Comparison of ENCODE assay signal across 8 cellular contexts in the genomic region with DNA sequence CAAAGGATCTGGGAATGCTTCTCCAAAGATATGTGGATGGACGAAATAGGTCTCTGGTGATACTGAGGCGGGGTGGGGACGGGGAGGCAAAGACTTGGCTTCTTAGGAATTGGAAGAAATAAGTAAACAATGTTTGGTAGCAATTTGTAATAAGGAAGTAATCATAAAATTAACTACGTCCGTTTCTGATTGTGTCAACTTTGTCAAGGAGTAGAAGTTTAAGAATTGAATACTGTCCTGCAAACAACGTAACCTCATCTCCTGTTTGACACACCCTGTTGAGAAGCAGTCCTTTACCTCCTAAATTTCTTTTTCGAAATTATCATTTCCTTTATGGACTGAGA.
DNase-seq lines count a peak whose midpoint lies in the region; ATAC-seq, FAIRE-seq and TF ChIP-seq lines count a peak whose summit lies in the region.

No MANE protein-coding gene starts in this region.

- H3K4me1 ChIP-seq in DOHH2 (ENCODE audit: control insufficient read depth, low read length) = peaks cover 31% of the 10 kb centered on the region
- no peaks in the 10 kb centered on the region for H3K4me1 ChIP-seq in parathyroid adenoma

- no peaks in the 10 kb centered on the region for H3K9me2 ChIP-seq in DOHH2 (replicated peaks; ENCODE audit: control insufficient read depth, low read length)

- peak overlapping the region; percentile 77 for H3K4me3 ChIP-seq in DOHH2 (ENCODE audit: low read length)
- H3K4me3 ChIP-seq in parathyroid adenoma (ENCODE audit: low read depth, low read length) = peak overlapping the region; percentile 75

- TF ChIP-seq CTCF in DOHH2 (IDR thresholded peaks at IDR 0.05; ENCODE audit: low read depth, low read length, poor library complexity, severe bottlenecking) (no peak), parathyroid adenoma (IDR thresholded peaks at IDR 0.05) (no peak)

- H4K20me1 ChIP-seq in DOHH2 (ENCODE audit: control insufficient read depth, insufficient read depth, low read depth, low read length) = peaks cover 7% of the 10 kb centered on the region; the same call in 1 of the 2 replicates

- peak overlapping the region; percentile 79 for H2AFZ ChIP-seq in parathyroid adenoma

- H3K4me2 ChIP-seq in DOHH2 (ENCODE audit: low read length) (peak overlapping the region; percentile 80), parathyroid adenoma (ENCODE audit: low read length) (peak overlapping the region; percentile 88)

- no peak for FAIRE-seq in RCC 7860 (lab: Jason Lieb, UNC)

- H3F3A ChIP-seq in DOHH2 (ENCODE audit: control insufficient read depth, insufficient read depth) = no peaks in the 10 kb centered on the region

- peaks cover 46% of the 10 kb centered on the region for H3K79me2 ChIP-seq in DOHH2 (ENCODE audit: control insufficient read depth, low read length)
- peaks cover 2% of the 10 kb centered on the region for H3K79me2 ChIP-seq in parathyroid adenoma

- TF ChIP-seq POLR2A in erythroblast (IDR thresholded peaks at IDR 0.05; ENCODE audit: low read length) = no peak

- H3K27ac ChIP-seq in DOHH2 (ENCODE audit: low read depth, low read length) = peak overlapping the region; percentile 62
- H3K27ac ChIP-seq in parathyroid adenoma = peak overlapping the region; percentile 86

- H3K36me3 ChIP-seq in DOHH2 (ENCODE audit: control insufficient read depth, low read length) (peaks cover 41% of the 10 kb centered on the region), parathyroid adenoma (ENCODE audit: control insufficient read depth, insufficient read depth, low read length) (no peaks in the 10 kb centered on the region)

- H3K9ac ChIP-seq in parathyroid adenoma = no peak overlapping the region

- DNase-seq in RCC 7860 (ENCODE audit: low spot score) (peak; percentile 11), erythroblast (lab: John Stamatoyannopoulos, UW) (peak; percentile 47 to 77)
- DNase-seq in stimulated activated naive CD4-positive, alpha-beta T cell (lab: John Stamatoyannopoulos, UW) = no peak

- no peak for ATAC-seq in GM19397 (IDR thresholded peaks at IDR 0.05; ENCODE audit: unreplicated experiment)
- ATAC-seq in HG03196 (IDR thresholded peaks at IDR 0.05; ENCODE audit: unreplicated experiment) = no peak
- no peak for ATAC-seq in GM18907 (IDR thresholded peaks at IDR 0.05; ENCODE audit: unreplicated experiment)

- H3K27me3 ChIP-seq in DOHH2 (ENCODE audit: control insufficient read depth, low read length) = no peaks in the 10 kb centered on the region
- H3K27me3 ChIP-seq in parathyroid adenoma (ENCODE audit: control insufficient read depth, insufficient read depth, low read length) = no peaks in the 10 kb centered on the region

- H3K9me3 ChIP-seq in DOHH2 (ENCODE audit: control insufficient read depth, insufficient read depth, low read length) = no peaks in the 10 kb centered on the region
- H3K9me3 ChIP-seq in parathyroid adenoma (ENCODE audit: control insufficient read depth, low read length) = no peaks in the 10 kb centered on the region

Comparison
In these comparisons a context has a peak if more than half of its experiments do, and no peak if none do; other contexts are left out.
1. DNase-seq: peak in RCC 7860 (single experiment) and erythroblast (2 of 2); none in stimulated activated naive CD4-positive, alpha-beta T cell (0 of 6).